ENCODE assay signal across 8 cellular contexts in genomic region chr6:32185620-32186495, GRCh38. TPM values are rescaled to one million over a fixed set of nuclear protein-coding genes. Genes with fewer than 3 reads are reported as not detected.
DNase-seq lines count a peak whose midpoint lies in the region; ATAC-seq and TF ChIP-seq lines count a peak whose summit lies in the region.
"Not testable (repeated sequence)": the region's sequence is repeated elsewhere in the genome, so short reads cannot be mapped to it uniquely, and the experiment has no call there.

No MANE protein-coding gene starts in this region.

- H3K36me3 Mint-ChIP-seq in CD8-positive, alpha-beta T cell: peaks cover 76% of the 10 kb centered on the region
- H3K36me3 Mint-ChIP-seq in IgD-negative memory B cell: not testable (repeated sequence)
- H3K36me3 Mint-ChIP-seq in T-cell (peaks cover 42% of the 10 kb centered on the region), immature natural killer cell (peaks cover 5 to 26% (median 11%) of the 10 kb centered on the region in 3 donors)
- peaks cover 67% of the 10 kb centered on the region for H3K36me3 Mint-ChIP-seq in activated T-helper 2 cell treated with anti-CD3 and anti-CD28 coated beads, Interferon-gamma antibody, Interleukin-2, Interleukin-4, amounts not matched to agents 10 μg/mL and 5 μg/mL and 100 μg/mL, durations not matched to agents 14 hours and 24 hours and 36 hours (ENCODE audit: low read depth)

- H3K36me3 ChIP-seq in CD8-positive, alpha-beta T cell (ENCODE audit: insufficient read depth, low read length): peaks cover 30% of the 10 kb centered on the region
- H3K36me3 ChIP-seq in duodenal mucosa (ENCODE audit: control insufficient read depth in 1 of 2, insufficient read depth in 2 of 2, low read length in 2 of 2) (peaks cover 17 to 40% of the 10 kb centered on the region in 2 donors), stomach (peaks cover 31 to 64% (median 54%) of the 10 kb centered on the region in 4 donors)
- not testable (repeated sequence) for H3K36me3 ChIP-seq in ovary

- intact Hi-C loops in CD8-positive, alpha-beta T cell (cut with DNase I, micrococcal nuclease); activated T-helper 2 cell treated with anti-CD3 and anti-CD28 coated beads, Interferon-gamma antibody, Interleukin-2, Interleukin-4, amounts not matched to agents 10 μg/mL and 5 μg/mL and 100 μg/mL, durations not matched to agents 14 hours and 24 hours and 36 hours (cut with micrococcal nuclease); stomach (cut with DNase I; ENCODE audit: low total_unique reads): not testable (repeated sequence)
- intact Hi-C loops in ovary (cut with DNase I): loop anchor here in 1 of 4 donors (10.0 kb wide), 1 partner anchor 461 kb away; the partner anchor contains the start of genes DDAH2, LY6G6C and MPIG6B

- H3K9me3 ChIP-seq in CD8-positive, alpha-beta T cell (ENCODE audit: low read length); duodenal mucosa (ENCODE audit: control insufficient read depth in 1 of 2, low read length in 2 of 2); ovary; stomach: not testable (repeated sequence)

- not testable (repeated sequence) for H3K4me3 ChIP-seq in CD8-positive, alpha-beta T cell (ENCODE audit: low read depth, low read length); duodenal mucosa (ENCODE audit: low read depth in 1 of 2, low read length in 2 of 2); ovary; stomach

- peak; percentile 47 for ATAC-seq in CD8-positive, alpha-beta T cell
- peak in 1 of 4 experiments; percentile 39 for ATAC-seq in T-cell (replicated peaks in 1 of 4)

- CTCF ChIA-PET in CD8-positive, alpha-beta T cell (lab: Charles Lee): not testable (repeated sequence)
- CTCF ChIA-PET in T-cell (lab: Charles Lee): interaction anchor here in 1 of 2 donors (0.6 kb wide), 1 partner anchor 26 kb away, joined by 3 read pairs; no protein-coding TSS in a partner anchor

- not testable (repeated sequence) for TF ChIP-seq EP300 in ovary (IDR thresholded peaks at IDR 0.05); stomach (IDR thresholded peaks at IDR 0.05)

- POLR2A ChIA-PET in CD8-positive, alpha-beta T cell (lab: Charles Lee): interaction anchor here (0.9 kb wide), 1 partner anchor 10 kb away, joined by 3 read pairs; no protein-coding TSS in a partner anchor
- POLR2A ChIA-PET in T-cell (lab: Charles Lee): not testable (repeated sequence)

- not testable (repeated sequence) for H3K27me3 ChIP-seq in CD8-positive, alpha-beta T cell (ENCODE audit: insufficient read depth, low read length); duodenal mucosa (ENCODE audit: control insufficient read depth in 1 of 2, insufficient read depth in 2 of 2, low read length in 2 of 2); ovary; stomach

- peaks cover 50% of the 10 kb centered on the region for H3K4me1 ChIP-seq in CD8-positive, alpha-beta T cell (ENCODE audit: insufficient read depth, low read length)
- peaks cover 32 to 44% of the 10 kb centered on the region in 2 donors for H3K4me1 ChIP-seq in duodenal mucosa (ENCODE audit: control insufficient read depth in 1 of 2, insufficient read depth in 2 of 2, low read length in 2 of 2)
- H3K4me1 ChIP-seq in ovary (ENCODE audit: insufficient read depth): not testable (repeated sequence)
- H3K4me1 ChIP-seq in stomach: peaks cover 33 to 82% (median 68%) of the 10 kb centered on the region in 4 donors

- not testable (repeated sequence) for TF ChIP-seq CTCF in CD8-positive, alpha-beta T cell (IDR thresholded peaks at IDR 0.05); ovary (IDR thresholded peaks at IDR 0.05); stomach (IDR thresholded peaks at IDR 0.05)

- not testable (repeated sequence) for TF ChIP-seq POLR2A in ovary (IDR thresholded peaks at IDR 0.05); stomach (IDR thresholded peaks at IDR 0.05)

- not testable (repeated sequence) for H3K27me3 Mint-ChIP-seq in CD8-positive, alpha-beta T cell (ENCODE audit: low read depth); IgD-negative memory B cell; T-cell; activated T-helper 2 cell treated with anti-CD3 and anti-CD28 coated beads, Interferon-gamma antibody, Interleukin-2, Interleukin-4, amounts not matched to agents 10 μg/mL and 5 μg/mL and 100 μg/mL, durations not matched to agents 14 hours and 24 hours and 36 hours (ENCODE audit: low read depth)
- peaks cover 4 to 12% (median 11%) of the 10 kb centered on the region in 3 donors for H3K27me3 Mint-ChIP-seq in immature natural killer cell (ENCODE audit: low read depth in 3 of 3)

- H3K9me3 Mint-ChIP-seq in CD8-positive, alpha-beta T cell; IgD-negative memory B cell; T-cell; activated T-helper 2 cell treated with anti-CD3 and anti-CD28 coated beads, Interferon-gamma antibody, Interleukin-2, Interleukin-4, amounts not matched to agents 10 μg/mL and 5 μg/mL and 100 μg/mL, durations not matched to agents 14 hours and 24 hours and 36 hours; immature natural killer cell: not testable (repeated sequence)

- H3K4me1 Mint-ChIP-seq in CD8-positive, alpha-beta T cell (ENCODE audit: low read depth): peaks cover 46% of the 10 kb centered on the region
- H3K4me1 Mint-ChIP-seq in IgD-negative memory B cell: peaks cover 24 to 31% (median 28%) of the 10 kb centered on the region in 3 donors
- H3K4me1 Mint-ChIP-seq in T-cell: peaks cover 54 to 65% (median 58%) of the 10 kb centered on the region in 3 donors
- peaks cover 30% of the 10 kb centered on the region for H3K4me1 Mint-ChIP-seq in activated T-helper 2 cell treated with anti-CD3 and anti-CD28 coated beads, Interferon-gamma antibody, Interleukin-2, Interleukin-4, amounts not matched to agents 10 μg/mL and 5 μg/mL and 100 μg/mL, durations not matched to agents 14 hours and 24 hours and 36 hours (ENCODE audit: low read depth)
- peaks cover 39 to 41% of the 10 kb centered on the region in 2 donors for H3K4me1 Mint-ChIP-seq in immature natural killer cell

- WGBS in ovary, 3 donors: 19 to 21% (median 21%) methylated on average over 16 of the region's 16 CpGs
- 25 to 43% (median 34%) methylated on average over 16 of the region's 16 CpGs for WGBS in stomach, 5 donors

- peak overlapping the region; percentile 91 for H3K27ac Mint-ChIP-seq in CD8-positive, alpha-beta T cell
- peak overlapping the region; percentile 84 to 98 (median 93) for H3K27ac Mint-ChIP-seq in IgD-negative memory B cell
- H3K27ac Mint-ChIP-seq in T-cell: peak overlapping the region; percentile 95 to 98
- H3K27ac Mint-ChIP-seq in activated T-helper 2 cell treated with anti-CD3 and anti-CD28 coated beads, Interferon-gamma antibody, Interleukin-2, Interleukin-4, amounts not matched to agents 10 μg/mL and 5 μg/mL and 100 μg/mL, durations not matched to agents 14 hours and 24 hours and 36 hours: peak overlapping the region; percentile 80
- H3K27ac Mint-ChIP-seq in immature natural killer cell: peak overlapping the region in 5 of 6 donors; percentile 78 to 85 (median 85)

- peak overlapping the region; percentile 99 for H3K4me3 Mint-ChIP-seq in CD8-positive, alpha-beta T cell
- H3K4me3 Mint-ChIP-seq in IgD-negative memory B cell: peak overlapping the region; percentile 44 to 93 (median 80)
- peak overlapping the region in 1 of 3 donors; percentile 97 for H3K4me3 Mint-ChIP-seq in T-cell
- H3K4me3 Mint-ChIP-seq in activated T-helper 2 cell treated with anti-CD3 and anti-CD28 coated beads, Interferon-gamma antibody, Interleukin-2, Interleukin-4, amounts not matched to agents 10 μg/mL and 5 μg/mL and 100 μg/mL, durations not matched to agents 14 hours and 24 hours and 36 hours (ENCODE audit: low read depth); immature natural killer cell: not testable (repeated sequence)

- H3K27ac ChIP-seq in CD8-positive, alpha-beta T cell (ENCODE audit: low read depth, low read length): not testable (repeated sequence)
- H3K27ac ChIP-seq in duodenal mucosa (ENCODE audit: low read depth, low read length): peak overlapping the region; percentile 32
- H3K27ac ChIP-seq in ovary: peak overlapping the region; percentile 63 to 85
- H3K27ac ChIP-seq in stomach: peak overlapping the region; percentile 31 to 100 (median 75)

- H3K9ac ChIP-seq in duodenal mucosa (ENCODE audit: low read depth in 1 of 2, low read length in 2 of 2): peak overlapping the region in 1 of 2 donors; percentile 39

- peak in 3 of 7 experiments; percentile 43 to 59 (median 51) for DNase-seq in CD8-positive, alpha-beta T cell
- DNase-seq in T-cell (peak in 8 of 34 experiments; percentile 19 to 55 (median 30)), immature natural killer cell (peak in 1 of 3 donors; percentile 14), ovary (peak; percentile 81 to 91 (median 85)), stomach (peak; percentile 73)
- DNase-seq in activated T-helper 2 cell treated with anti-CD3 and anti-CD28 coated beads, Interferon-gamma antibody, Interleukin-2, Interleukin-4, amounts not matched to agents 10 μg/mL and 5 μg/mL and 100 μg/mL, durations not matched to agents 14 hours and 24 hours and 36 hours (ENCODE audit: low spot score): not testable (repeated sequence)

RNA-seq across cellular contexts. Expression of gene AGER, which starts 1.8 kb away (rescaled TPM):
- 10 to 100 TPM; 11.9 to 12.5 TPM for total RNA-seq in CD8-positive, alpha-beta T cell
- polyA plus RNA-seq in IgD-negative memory B cell (0.58 TPM), immature natural killer cell (under 1 TPM in 2 of 3 donors, not detected in 1; 0.25 to 0.57 TPM), ovary (1 to 10 TPM; 5.1 to 5.9 TPM), stomach (10 to 100 TPM; 13.0 to 18.0 (median 16.9) TPM)
- total RNA-seq in T-cell (10 to 100 TPM; 42.6 to 81.4 (median 67.7) TPM), ovary (10 to 100 TPM in 1 of 7 donors, 1 to 10 TPM in 6; 3.4 to 12.8 (median 8.1) TPM), stomach (10 to 100 TPM in 2 of 5 donors, 1 to 10 TPM in 2, under 1 TPM in 1; 0.87 to 35.6 (median 2.8) TPM)
- total RNA-seq in activated T-helper 2 cell treated with anti-CD3 and anti-CD28 coated beads, Interferon-gamma antibody, Interleukin-2, Interleukin-4, amounts not matched to agents 10 μg/mL and 5 μg/mL and 100 μg/mL, durations not matched to agents 14 hours and 24 hours and 36 hours: 18.5 and 20.9 TPM in 2 replicates

RNA-seq across cellular contexts. Expression of gene PBX2, which starts 4.1 kb away (rescaled TPM):
- 10 to 100 TPM; 53.3 to 54.4 TPM for total RNA-seq in CD8-positive, alpha-beta T cell
- polyA plus RNA-seq in IgD-negative memory B cell (3.3 TPM), immature natural killer cell (1 to 10 TPM in 2 of 3 donors, under 1 TPM in 1; 0.31 to 2.4 (median 1.6) TPM), ovary (10 to 100 TPM; 74.0 to 75.5 TPM), stomach (10 to 100 TPM; 26.5 to 31.4 (median 28.0) TPM)
- total RNA-seq in T-cell (100 to 1,000 TPM; 124 to 171 (median 148) TPM), ovary (100 to 1,000 TPM in 4 of 7 donors, 10 to 100 TPM in 3; 39.3 to 110 (median 100) TPM), stomach (10 to 100 TPM; 23.5 to 50.3 (median 42.0) TPM)
- 80.8 and 85.2 TPM in 2 replicates for total RNA-seq in activated T-helper 2 cell treated with anti-CD3 and anti-CD28 coated beads, Interferon-gamma antibody, Interleukin-2, Interleukin-4, amounts not matched to agents 10 μg/mL and 5 μg/mL and 100 μg/mL, durations not matched to agents 14 hours and 24 hours and 36 hours

RNA-seq across cellular contexts. Expression of gene GPSM3, which starts 6.6 kb away (rescaled TPM):
- 100 to 1,000 TPM; 154 to 156 TPM for total RNA-seq in CD8-positive, alpha-beta T cell
- polyA plus RNA-seq in IgD-negative memory B cell: 156 TPM
- 100 to 1,000 TPM; 267 to 311 (median 274) TPM for total RNA-seq in T-cell
- 84.2 and 90.7 TPM in 2 replicates for total RNA-seq in activated T-helper 2 cell treated with anti-CD3 and anti-CD28 coated beads, Interferon-gamma antibody, Interleukin-2, Interleukin-4, amounts not matched to agents 10 μg/mL and 5 μg/mL and 100 μg/mL, durations not matched to agents 14 hours and 24 hours and 36 hours
- polyA plus RNA-seq in immature natural killer cell: 100 to 1,000 TPM in 1 of 3 donors, 10 to 100 TPM in 2; 82.2 to 123 (median 84.5) TPM
- total RNA-seq in ovary: 1 to 10 TPM; 3.1 to 8.4 (median 4.7) TPM
- polyA plus RNA-seq in ovary: 1 to 10 TPM; 5.4 to 8.7 TPM
- 10 to 100 TPM in 1 of 5 donors, 1 to 10 TPM in 1, not detected in 3; 3.1 to 41.0 TPM for total RNA-seq in stomach
- 10 to 100 TPM in 2 of 3 donors, 1 to 10 TPM in 1; 10.0 to 25.8 (median 23.9) TPM for polyA plus RNA-seq in stomach

RNA-seq across cellular contexts. Expression of gene RNF5, which starts 7.7 kb away (rescaled TPM):
- 10 to 100 TPM in 1 of 2 experiments, 1 to 10 TPM in 1; 10.0 to 11.5 TPM for total RNA-seq in CD8-positive, alpha-beta T cell
- 88.8 TPM for polyA plus RNA-seq in IgD-negative memory B cell
- 10 to 100 TPM; 23.6 to 49.3 (median 44.6) TPM for total RNA-seq in T-cell
- total RNA-seq in activated T-helper 2 cell treated with anti-CD3 and anti-CD28 coated beads, Interferon-gamma antibody, Interleukin-2, Interleukin-4, amounts not matched to agents 10 μg/mL and 5 μg/mL and 100 μg/mL, durations not matched to agents 14 hours and 24 hours and 36 hours: 61.9 and 63.8 TPM in 2 replicates
- 100 to 1,000 TPM; 126 to 190 (median 165) TPM for polyA plus RNA-seq in immature natural killer cell
- 10 to 100 TPM; 49.2 to 81.6 (median 75.4) TPM for total RNA-seq in ovary
- 100 to 1,000 TPM in 1 of 2 donors, 10 to 100 TPM in 1; 88.6 to 103 TPM for polyA plus RNA-seq in ovary
- 10 to 100 TPM; 22.6 to 71.4 (median 50.9) TPM for total RNA-seq in stomach
- 100 to 1,000 TPM in 1 of 3 donors, 10 to 100 TPM in 2; 92.5 to 107 (median 93.2) TPM for polyA plus RNA-seq in stomach

RNA-seq across cellular contexts. Expression of gene AGPAT1, which starts 10.0 kb away (rescaled TPM):
- total RNA-seq in CD8-positive, alpha-beta T cell: 10 to 100 TPM; 12.4 to 13.7 TPM
- polyA plus RNA-seq in IgD-negative memory B cell (17.2 TPM), immature natural killer cell (10 to 100 TPM; 14.9 to 24.3 (median 17.2) TPM), ovary (10 to 100 TPM; 53.5 to 75.7 TPM), stomach (10 to 100 TPM; 31.3 to 41.9 (median 36.2) TPM)
- total RNA-seq in T-cell (10 to 100 TPM; 23.5 to 34.6 (median 31.0) TPM), ovary (10 to 100 TPM; 29.6 to 82.4 (median 60.6) TPM), stomach (10 to 100 TPM in 4 of 5 donors, 1 to 10 TPM in 1; 7.3 to 52.6 (median 33.5) TPM)
- total RNA-seq in activated T-helper 2 cell treated with anti-CD3 and anti-CD28 coated beads, Interferon-gamma antibody, Interleukin-2, Interleukin-4, amounts not matched to agents 10 μg/mL and 5 μg/mL and 100 μg/mL, durations not matched to agents 14 hours and 24 hours and 36 hours: 32.0 and 32.9 TPM in 2 replicates
